ENCODE assay signal across 2 cellular contexts in the genomic region with DNA sequence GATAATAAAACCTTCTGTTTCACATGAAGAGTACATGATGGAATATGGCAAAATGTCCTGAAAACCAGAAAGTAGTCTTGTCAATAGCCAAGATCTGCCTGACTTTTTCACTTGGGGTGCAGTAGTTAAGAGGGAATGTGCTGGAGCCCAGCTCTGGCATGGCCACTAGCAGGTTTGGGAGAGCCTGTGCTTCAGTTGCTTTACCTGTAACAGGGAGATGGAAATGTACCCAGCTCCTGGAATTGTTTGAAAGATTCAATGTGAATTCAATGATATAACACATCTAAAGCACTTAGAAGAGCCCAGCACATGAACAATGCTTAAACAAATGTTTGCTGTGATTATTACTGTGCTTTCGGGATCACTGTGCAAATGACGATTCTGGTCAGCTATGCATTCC.
TF ChIP-seq lines count a peak whose summit lies in the region.

No MANE protein-coding gene starts in this region.

TF ChIP-seq in GM23338, 12 proteins besides CTCF, POLR2A, EP300 and RAD21 (continues in another document):
- TF ChIP-seq STAT1 (IDR thresholded peaks at IDR 0.05; ENCODE audit: unreplicated experiment) (no peak), ZNF331 (CRISPR knock-in tag; IDR thresholded peaks at IDR 0.05; ENCODE audit: low read depth) (no peak), EZH2 (IDR thresholded peaks at IDR 0.05; ENCODE audit: low read depth, unreplicated experiment) (no peak), NANOG (IDR thresholded peaks at IDR 0.05; ENCODE audit: borderline replicate concordance) (no peak), ETS1 (IDR thresholded peaks at IDR 0.05) (no peak), EZH2phosphoT487 (IDR thresholded peaks at IDR 0.05; ENCODE audit: unreplicated experiment) (no peak), CREB1 (CRISPR knock-in tag; IDR thresholded peaks at IDR 0.05; ENCODE audit: low read depth) (no peak), POLR2AphosphoS5 (IDR thresholded peaks at IDR 0.05; ENCODE audit: low read depth) (no peak)
- TF ChIP-seq, protein P1, sequence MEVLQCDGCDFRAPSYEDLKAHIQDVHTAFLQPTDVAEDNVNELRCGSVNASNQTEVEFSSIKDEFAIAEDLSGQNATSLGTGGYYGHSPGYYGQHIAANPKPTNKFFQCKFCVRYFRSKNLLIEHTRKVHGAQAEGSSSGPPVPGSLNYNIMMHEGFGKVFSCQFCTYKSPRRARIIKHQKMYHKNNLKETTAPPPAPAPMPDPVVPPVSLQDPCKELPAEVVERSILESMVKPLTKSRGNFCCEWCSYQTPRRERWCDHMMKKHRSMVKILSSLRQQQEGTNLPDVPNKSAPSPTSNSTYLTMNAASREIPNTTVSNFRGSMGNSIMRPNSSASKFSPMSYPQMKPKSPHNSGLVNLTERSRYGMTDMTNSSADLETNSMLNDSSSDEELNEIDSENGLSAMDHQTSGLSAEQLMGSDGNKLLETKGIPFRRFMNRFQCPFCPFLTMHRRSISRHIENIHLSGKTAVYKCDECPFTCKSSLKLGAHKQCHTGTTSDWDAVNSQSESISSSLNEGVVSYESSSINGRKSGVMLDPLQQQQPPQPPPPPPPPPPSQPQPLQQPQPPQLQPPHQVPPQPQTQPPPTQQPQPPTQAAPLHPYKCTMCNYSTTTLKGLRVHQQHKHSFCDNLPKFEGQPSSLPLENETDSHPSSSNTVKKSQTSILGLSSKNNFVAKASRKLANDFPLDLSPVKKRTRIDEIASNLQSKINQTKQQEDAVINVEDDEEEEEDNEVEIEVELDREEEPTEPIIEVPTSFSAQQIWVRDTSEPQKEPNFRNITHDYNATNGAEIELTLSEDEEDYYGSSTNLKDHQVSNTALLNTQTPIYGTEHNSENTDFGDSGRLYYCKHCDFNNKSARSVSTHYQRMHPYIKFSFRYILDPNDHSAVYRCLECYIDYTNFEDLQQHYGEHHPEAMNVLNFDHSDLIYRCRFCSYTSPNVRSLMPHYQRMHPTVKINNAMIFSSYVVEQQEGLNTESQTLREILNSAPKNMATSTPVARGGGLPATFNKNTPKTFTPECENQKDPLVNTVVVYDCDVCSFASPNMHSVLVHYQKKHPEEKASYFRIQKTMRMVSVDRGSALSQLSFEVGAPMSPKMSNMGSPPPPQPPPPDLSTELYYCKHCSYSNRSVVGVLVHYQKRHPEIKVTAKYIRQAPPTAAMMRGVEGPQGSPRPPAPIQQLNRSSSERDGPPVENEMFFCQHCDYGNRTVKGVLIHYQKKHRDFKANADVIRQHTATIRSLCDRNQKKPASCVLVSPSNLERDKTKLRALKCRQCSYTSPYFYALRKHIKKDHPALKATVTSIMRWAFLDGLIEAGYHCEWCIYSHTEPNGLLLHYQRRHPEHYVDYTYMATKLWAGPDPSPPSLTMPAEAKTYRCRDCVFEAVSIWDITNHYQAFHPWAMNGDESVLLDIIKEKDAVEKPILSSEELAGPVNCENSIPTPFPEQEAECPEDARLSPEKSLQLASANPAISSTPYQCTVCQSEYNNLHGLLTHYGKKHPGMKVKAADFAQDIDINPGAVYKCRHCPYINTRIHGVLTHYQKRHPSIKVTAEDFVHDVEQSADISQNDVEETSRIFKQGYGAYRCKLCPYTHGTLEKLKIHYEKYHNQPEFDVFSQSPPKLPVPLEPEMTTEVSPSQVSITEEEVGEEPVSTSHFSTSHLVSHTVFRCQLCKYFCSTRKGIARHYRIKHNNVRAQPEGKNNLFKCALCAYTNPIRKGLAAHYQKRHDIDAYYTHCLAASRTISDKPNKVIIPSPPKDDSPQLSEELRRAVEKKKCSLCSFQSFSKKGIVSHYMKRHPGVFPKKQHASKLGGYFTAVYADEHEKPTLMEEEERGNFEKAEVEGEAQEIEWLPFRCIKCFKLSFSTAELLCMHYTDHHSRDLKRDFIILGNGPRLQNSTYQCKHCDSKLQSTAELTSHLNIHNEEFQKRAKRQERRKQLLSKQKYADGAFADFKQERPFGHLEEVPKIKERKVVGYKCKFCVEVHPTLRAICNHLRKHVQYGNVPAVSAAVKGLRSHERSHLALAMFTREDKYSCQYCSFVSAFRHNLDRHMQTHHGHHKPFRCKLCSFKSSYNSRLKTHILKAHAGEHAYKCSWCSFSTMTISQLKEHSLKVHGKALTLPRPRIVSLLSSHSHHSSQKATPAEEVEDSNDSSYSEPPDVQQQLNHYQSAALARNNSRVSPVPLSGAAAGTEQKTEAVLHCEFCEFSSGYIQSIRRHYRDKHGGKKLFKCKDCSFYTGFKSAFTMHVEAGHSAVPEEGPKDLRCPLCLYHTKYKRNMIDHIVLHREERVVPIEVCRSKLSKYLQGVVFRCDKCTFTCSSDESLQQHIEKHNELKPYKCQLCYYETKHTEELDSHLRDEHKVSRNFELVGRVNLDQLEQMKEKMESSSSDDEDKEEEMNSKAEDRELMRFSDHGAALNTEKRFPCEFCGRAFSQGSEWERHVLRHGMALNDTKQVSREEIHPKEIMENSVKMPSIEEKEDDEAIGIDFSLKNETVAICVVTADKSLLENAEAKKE (CRISPR knock-in tag; IDR thresholded peaks at IDR 0.05): no peak
- TF ChIP-seq, protein P2, sequence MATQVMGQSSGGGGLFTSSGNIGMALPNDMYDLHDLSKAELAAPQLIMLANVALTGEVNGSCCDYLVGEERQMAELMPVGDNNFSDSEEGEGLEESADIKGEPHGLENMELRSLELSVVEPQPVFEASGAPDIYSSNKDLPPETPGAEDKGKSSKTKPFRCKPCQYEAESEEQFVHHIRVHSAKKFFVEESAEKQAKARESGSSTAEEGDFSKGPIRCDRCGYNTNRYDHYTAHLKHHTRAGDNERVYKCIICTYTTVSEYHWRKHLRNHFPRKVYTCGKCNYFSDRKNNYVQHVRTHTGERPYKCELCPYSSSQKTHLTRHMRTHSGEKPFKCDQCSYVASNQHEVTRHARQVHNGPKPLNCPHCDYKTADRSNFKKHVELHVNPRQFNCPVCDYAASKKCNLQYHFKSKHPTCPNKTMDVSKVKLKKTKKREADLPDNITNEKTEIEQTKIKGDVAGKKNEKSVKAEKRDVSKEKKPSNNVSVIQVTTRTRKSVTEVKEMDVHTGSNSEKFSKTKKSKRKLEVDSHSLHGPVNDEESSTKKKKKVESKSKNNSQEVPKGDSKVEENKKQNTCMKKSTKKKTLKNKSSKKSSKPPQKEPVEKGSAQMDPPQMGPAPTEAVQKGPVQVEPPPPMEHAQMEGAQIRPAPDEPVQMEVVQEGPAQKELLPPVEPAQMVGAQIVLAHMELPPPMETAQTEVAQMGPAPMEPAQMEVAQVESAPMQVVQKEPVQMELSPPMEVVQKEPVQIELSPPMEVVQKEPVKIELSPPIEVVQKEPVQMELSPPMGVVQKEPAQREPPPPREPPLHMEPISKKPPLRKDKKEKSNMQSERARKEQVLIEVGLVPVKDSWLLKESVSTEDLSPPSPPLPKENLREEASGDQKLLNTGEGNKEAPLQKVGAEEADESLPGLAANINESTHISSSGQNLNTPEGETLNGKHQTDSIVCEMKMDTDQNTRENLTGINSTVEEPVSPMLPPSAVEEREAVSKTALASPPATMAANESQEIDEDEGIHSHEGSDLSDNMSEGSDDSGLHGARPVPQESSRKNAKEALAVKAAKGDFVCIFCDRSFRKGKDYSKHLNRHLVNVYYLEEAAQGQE (IDR thresholded peaks at IDR 0.05; ENCODE audit: unreplicated experiment): no peak

TF ChIP-seq in H1, 55 proteins besides CTCF, POLR2A, EP300 and RAD21:
- no peak for TF ChIP-seq CHD2 (IDR thresholded peaks at IDR 0.05; ENCODE audit: low read length)
- TF ChIP-seq JUN (IDR thresholded peaks at IDR 0.05; ENCODE audit: low read depth, low read length): no peak
- TF ChIP-seq SUZ12 (IDR thresholded peaks at IDR 0.05; ENCODE audit: low read length): no peak
- no peak for TF ChIP-seq JUND (IDR thresholded peaks at IDR 0.05; ENCODE audit: low read length)
- no peak for TF ChIP-seq MAX (IDR thresholded peaks at IDR 0.05)
- no peak for TF ChIP-seq SAP30 (IDR thresholded peaks at IDR 0.05; ENCODE audit: insufficient read depth, insufficient replicate concordance, low read length)
- TF ChIP-seq NRF1 (IDR thresholded peaks at IDR 0.05; ENCODE audit: low read depth, low read length): no peak
- TF ChIP-seq BRCA1 (IDR thresholded peaks at IDR 0.05; ENCODE audit: low read depth, low read length): no peak
- TF ChIP-seq ASH2L (IDR thresholded peaks at IDR 0.05; ENCODE audit: low read length): no peak
- TF ChIP-seq CBX8 (IDR thresholded peaks at IDR 0.05; ENCODE audit: borderline replicate concordance, low read depth, low read length): no peak
- TF ChIP-seq TAF1 (IDR thresholded peaks at IDR 0.05; ENCODE audit: low read depth, low read length): no peak
